29 cellular contexts compared by ENCODE assay signal in the genomic region with DNA sequence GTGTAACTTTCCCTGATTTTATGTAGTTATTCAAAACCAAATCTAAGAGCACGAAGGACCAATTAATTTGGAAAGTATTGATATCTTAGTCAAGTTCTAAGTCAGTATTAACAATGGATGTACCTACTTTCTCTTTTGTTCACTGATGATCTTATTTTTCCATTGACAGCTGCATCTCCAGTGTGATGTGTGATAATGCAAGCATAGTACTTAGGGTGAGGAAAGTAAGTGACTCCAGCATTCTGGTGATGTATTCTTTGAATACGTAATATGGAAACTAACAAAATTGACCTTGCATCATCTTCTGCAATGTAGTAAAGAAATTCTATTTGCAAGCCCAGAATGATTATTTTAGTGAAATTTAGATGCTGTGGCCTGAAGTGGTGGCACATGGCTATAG. TPM values are rescaled to one million over a fixed set of nuclear protein-coding genes. Genes with fewer than 3 reads are reported as not detected.
"Had no signal": no experiment of that assay in that cellular context is flagged by ENCODE, and none has a peak within 500 bp of the region (broad histone marks: within the 10 kb centered on the region; RNA-seq: fewer than 3 reads in every experiment).

No MANE protein-coding gene starts in this region.

- H3K4me3 ChIP-seq: MG63, PC-9 had no signal

- H3K27me3 ChIP-seq: brain microvascular endothelial cell, MG63 had no signal

- H3K36me3 ChIP-seq: brain microvascular endothelial cell, MG63 had no signal

- H3K9me3 ChIP-seq: MG63 had no signal

- H3K9me3 Mint-ChIP-seq: activated B cell treated with CpG ODN at 0.5 μM for 24 hours; activated naive CD4-positive, alpha-beta T cell treated with anti-CD3 and anti-CD28 coated beads, Interleukin-2, amount 50 U/mL, for 72 hours; activated T-helper 17 cell treated with anti-CD3 and anti-CD28 coated beads, Interleukin-2, amount 50 U/mL, for 72 hours had no signal

- H3K4me2 ChIP-seq: PC-9 had no signal

- DNase-seq: activated B cell treated with CpG ODN at 0.5 μM for 24 hours; activated CD4-positive, alpha-beta T cell treated with anti-CD3 and anti-CD28 coated beads for 48 hours; activated CD4-positive, CD25-positive, alpha-beta regulatory T cell treated with anti-CD3 and anti-CD28 coated beads, Interleukin-2, amount 50 U/mL, for 72 hours; activated effector memory CD4-positive, alpha-beta T cell treated with anti-CD3 and anti-CD28 coated beads, Interleukin-2, amount 50 U/mL, for 16 hours; activated naive CD4-positive, alpha-beta T cell; activated T-cell treated with anti-CD3 and anti-CD28 coated beads, Interleukin-2, amount 50 U/mL, for 48 hours; amniotic stem cell; aorta; brain microvascular endothelial cell; central memory CD4-positive, alpha-beta T cell; Kasumi-1; KG1; MG63; NCI-H1092; NCI-H1436 treated with DMSO at 0.1 percent for 48 hours; NCI-H1694 treated with DMSO at 0.1 percent for 48 hours; NCI-H2029; NCI-H345; NCI-H524 treated with DMSO at 0.1 percent for 48 hours; PC-9; SW 1271; T-helper 1 cell; T-helper 2 cell; T-helper 9 cell had no signal

- H3K4me1 Mint-ChIP-seq: activated B cell treated with CpG ODN at 0.5 μM for 24 hours; activated T-helper 17 cell treated with anti-CD3 and anti-CD28 coated beads, Interleukin-2, amount 50 U/mL, for 72 hours had no signal

- H3K4me3 Mint-ChIP-seq: activated B cell treated with CpG ODN at 0.5 μM for 24 hours; activated T-helper 17 cell treated with anti-CD3 and anti-CD28 coated beads, Interleukin-2, amount 50 U/mL, for 72 hours had no signal

- H3K36me3 Mint-ChIP-seq: activated naive CD4-positive, alpha-beta T cell treated with anti-CD3 and anti-CD28 coated beads, Interleukin-2, amount 50 U/mL, for 72 hours had no signal

- ATAC-seq: activated T-helper 17 cell treated with anti-CD3 and anti-CD28 coated beads, Interleukin-2, amount 50 U/mL, for 72 hours; Right ventricle myocardium inferior had no signal

- H3K27ac ChIP-seq: brain microvascular endothelial cell, PC-9, RWPE1, VCaP had no signal

- H3K27ac Mint-ChIP-seq: activated B cell treated with CpG ODN at 0.5 μM for 24 hours; activated T-helper 17 cell treated with anti-CD3 and anti-CD28 coated beads, Interleukin-2, amount 50 U/mL, for 72 hours had no signal

- H2AFZ ChIP-seq: PC-9 had no signal

RNA-seq across cellular contexts. Expression of a gene that starts 22.4 kb away (rescaled TPM):
- polyA plus RNA-seq: aorta had no signal
